In the genomic region with DNA sequence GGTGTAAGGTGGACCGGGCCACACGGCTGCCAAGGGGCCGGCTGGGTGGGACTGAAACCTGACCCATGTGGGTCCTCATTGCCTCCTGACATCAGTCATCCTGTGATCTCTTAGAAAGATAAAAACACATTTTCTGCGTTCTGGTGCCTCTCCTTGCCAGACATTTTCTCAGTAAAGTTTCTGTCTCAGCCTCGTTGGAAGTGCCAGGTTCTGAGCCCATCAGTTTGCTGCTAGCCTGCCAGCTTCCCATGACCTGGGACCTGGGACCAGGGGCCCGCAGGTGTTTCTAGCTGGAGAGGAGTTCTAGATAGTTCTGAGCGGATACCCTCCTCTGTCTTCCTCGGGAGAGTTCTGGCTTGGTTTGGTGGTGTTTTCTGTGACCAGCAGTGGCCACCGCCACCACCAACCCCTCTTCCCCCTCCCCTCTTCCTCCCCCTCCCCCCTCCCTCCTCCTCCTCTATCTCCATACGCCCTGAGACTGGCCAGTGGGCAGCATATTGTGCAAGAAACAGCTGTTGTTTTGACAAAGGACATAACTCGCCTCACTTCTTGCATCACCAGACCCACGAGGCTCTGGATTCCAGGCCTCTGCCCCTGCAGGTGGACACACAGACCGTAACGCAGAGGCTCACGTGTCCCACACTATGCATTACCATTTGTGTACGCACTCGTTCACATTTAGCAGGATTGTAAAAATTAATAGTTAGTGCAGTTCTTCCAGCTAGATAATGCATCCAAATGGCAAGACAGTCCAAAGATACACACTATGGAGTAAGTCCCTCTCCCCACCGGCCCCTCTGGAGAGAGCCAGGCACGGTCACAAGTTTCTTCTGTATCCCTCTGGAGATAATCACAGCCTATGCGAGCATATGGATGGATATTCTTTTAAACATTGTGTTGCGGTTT, we compare ENCODE assay signal across 13 cellular contexts.
DNase-seq lines count a peak whose midpoint lies in the region; ATAC-seq and TF ChIP-seq lines count a peak whose summit lies in the region.
"Had no signal": no experiment of that assay in that cellular context is flagged by ENCODE, and none has a peak within 500 bp of the region (broad histone marks: within the 10 kb centered on the region; RNA-seq: fewer than 3 reads in every experiment).

No MANE protein-coding gene starts in this region.

- H3K4me3 ChIP-seq in ascending aorta (no peak overlapping the region), trophoblast cell (ENCODE audit: low read depth, low read length) (no peak overlapping the region)
- H3K4me3 ChIP-seq: SJSA1, suprapubic skin had no signal

- peaks cover 22 to 53% of the 10 kb centered on the region in 2 donors for H3K36me3 Mint-ChIP-seq in CD14-positive monocyte
- H3K36me3 Mint-ChIP-seq in activated T-cell treated with anti-CD3 and anti-CD28 coated beads, Interleukin-2, amount 50 U/mL, for 24 hours (ENCODE audit: low read depth): peaks cover 18% of the 10 kb centered on the region

- H3K9ac ChIP-seq in trophoblast cell (ENCODE audit: low read length): no peak overlapping the region

- H3K4me1 Mint-ChIP-seq in CD14-positive monocyte: peaks cover 26% of the 10 kb centered on the region
- H3K4me1 Mint-ChIP-seq in activated T-cell treated with anti-CD3 and anti-CD28 coated beads, Interleukin-2, amount 50 U/mL, for 24 hours (ENCODE audit: low read depth): peaks cover 12% of the 10 kb centered on the region

- no peaks in the 10 kb centered on the region for H3K27me3 ChIP-seq in ascending aorta
- no peaks in the 10 kb centered on the region for H3K27me3 ChIP-seq in trophoblast cell (ENCODE audit: insufficient read depth, low read length)
- H3K27me3 ChIP-seq: SJSA1, suprapubic skin had no signal

- H3K14ac ChIP-seq in trophoblast cell (ENCODE audit: low read length): no peak overlapping the region

- no peak overlapping the region for H4K12ac ChIP-seq in trophoblast cell (ENCODE audit: low read depth, low read length)

- H3K27ac Mint-ChIP-seq in CD14-positive monocyte: peak overlapping the region; percentile 72 to 92 (median 82)
- no peak overlapping the region for H3K27ac Mint-ChIP-seq in activated T-cell treated with anti-CD3 and anti-CD28 coated beads, Interleukin-2, amount 50 U/mL, for 24 hours

- H2BK5ac ChIP-seq in trophoblast cell (ENCODE audit: low read depth, low read length, poor library complexity): no peak overlapping the region

- H3K36me3 ChIP-seq in ascending aorta (peaks cover 9 to 13% of the 10 kb centered on the region in 2 donors), trophoblast cell (ENCODE audit: control insufficient read depth in 1 of 2, insufficient read depth in 2 of 2, low read length in 2 of 2) (peaks cover 10 to 14% of the 10 kb centered on the region in 2 experiments)

- no peak overlapping the region for H3K18ac ChIP-seq in trophoblast cell (ENCODE audit: low read length)

- peaks cover 0 to 1% (median 0%) of the 10 kb centered on the region in 7 donors for H3K9me3 Mint-ChIP-seq in CD14-positive monocyte
- H3K9me3 Mint-ChIP-seq in activated T-cell treated with anti-CD3 and anti-CD28 coated beads, Interleukin-2, amount 50 U/mL, for 24 hours: no peaks in the 10 kb centered on the region

- peaks cover 2% of the 10 kb centered on the region for H3K79me2 ChIP-seq in trophoblast cell (ENCODE audit: control insufficient read depth, insufficient read depth, low read length, poor library complexity)

- ATAC-seq in left ventricle myocardium superior: peak; percentile 63

- no peak overlapping the region for H2BK120ac ChIP-seq in trophoblast cell (ENCODE audit: insufficient read depth, low read length, poor library complexity)

- no CpG with 5 or more reads among the region's 21 CpGs for WGBS in trophoblast cell (ENCODE audit: extremely low coverage, insufficient coverage, insufficient read length)

- H3K9me3 ChIP-seq in ascending aorta: no peaks in the 10 kb centered on the region
- H3K9me3 ChIP-seq in trophoblast cell (ENCODE audit: insufficient read depth, low read depth, low read length): no peaks in the 10 kb centered on the region
- H3K9me3 ChIP-seq: SJSA1, suprapubic skin had no signal

- H3K23ac ChIP-seq in trophoblast cell (ENCODE audit: low read length): no peak overlapping the region

- peak; percentile 56 for DNase-seq in CD14-positive monocyte (ENCODE audit: low spot score)
- no peak for DNase-seq in ascending aorta (ENCODE audit: low spot score in 2 of 2)
- DNase-seq in left ventricle myocardium superior: peak; percentile 68
- peak; percentile 88 to 91 for DNase-seq in trophoblast cell
- no peak for DNase-seq in activated CD8-positive, alpha-beta memory T cell treated with anti-CD3 and anti-CD28 coated beads for 24 hours
- DNase-seq in T-helper 1 cell: no peak
- DNase-seq in activated T-cell treated with anti-CD3 and anti-CD28 coated beads, Interleukin-2, amount 50 U/mL, for 24 hours: no peak
- DNase-seq in activated effector memory CD4-positive, alpha-beta T cell treated with anti-CD3 and anti-CD28 coated beads, Interleukin-2, amount 50 U/mL, for 16 hours: no peak
- DNase-seq: cortex of kidney; NCI-H1694; stimulated activated CD4-positive, alpha-beta T cell treated with anti-CD3 and anti-CD28 coated beads, Interleukin-1b, Interleukin-23, amount 100 ng/mL, for 48 hours had no signal

- peak overlapping the region; percentile 44 to 53 for H3K27ac ChIP-seq in ascending aorta
- no peak overlapping the region for H3K27ac ChIP-seq in trophoblast cell (ENCODE audit: low read depth, low read length)
- H3K27ac ChIP-seq: SJSA1, suprapubic skin had no signal

- H3K4me3 Mint-ChIP-seq in CD14-positive monocyte: no peak overlapping the region
- H3K4me3 Mint-ChIP-seq in activated T-cell treated with anti-CD3 and anti-CD28 coated beads, Interleukin-2, amount 50 U/mL, for 24 hours: no peak overlapping the region

- no peaks in the 10 kb centered on the region for H3K79me1 ChIP-seq in trophoblast cell (ENCODE audit: low read length)

- H2BK12ac ChIP-seq in trophoblast cell (ENCODE audit: low read length): no peak overlapping the region

- no peak overlapping the region for H2AK5ac ChIP-seq in trophoblast cell (ENCODE audit: low read length)

- no peak overlapping the region for H2AFZ ChIP-seq in trophoblast cell (ENCODE audit: insufficient read depth, low read length, poor library complexity)

- no peak overlapping the region for H4K91ac ChIP-seq in trophoblast cell (ENCODE audit: low read depth, low read length)

- H4K8ac ChIP-seq in trophoblast cell (ENCODE audit: low read depth, low read length): no peak overlapping the region

- no peaks in the 10 kb centered on the region for H3K27me3 Mint-ChIP-seq in CD14-positive monocyte (ENCODE audit: low read depth in 3 of 3)
- no peaks in the 10 kb centered on the region for H3K27me3 Mint-ChIP-seq in activated T-cell treated with anti-CD3 and anti-CD28 coated beads, Interleukin-2, amount 50 U/mL, for 24 hours

- intact Hi-C loops in CD14-positive monocyte (cut with micrococcal nuclease) (no loop called here), ascending aorta (cut with DNase I) (no loop called here), left ventricle myocardium superior (cut with micrococcal nuclease) (no loop called here)

- H3K4ac ChIP-seq in trophoblast cell (ENCODE audit: low read depth, low read length): no peak overlapping the region

- H3K4me1 ChIP-seq in ascending aorta (peaks cover 2 to 13% of the 10 kb centered on the region in 2 donors), trophoblast cell (ENCODE audit: control insufficient read depth in 1 of 2, insufficient read depth in 2 of 2, low read length in 2 of 2) (peaks cover 8 to 10% of the 10 kb centered on the region in 2 experiments)
- H3K4me1 ChIP-seq: SJSA1, suprapubic skin had no signal

- no peak for TF ChIP-seq CTCF in CD14-positive monocyte (IDR thresholded peaks at IDR 0.05)
- no peak for TF ChIP-seq CTCF in ascending aorta (IDR thresholded peaks at IDR 0.05)

- no peak overlapping the region for H3K4me2 ChIP-seq in trophoblast cell (ENCODE audit: low read length)

Comparison
In these comparisons a context has a peak if more than half of its experiments do, and no peak if none do; other contexts are left out.
1. DNase-seq: peak in CD14-positive monocyte (single experiment), left ventricle myocardium superior (single experiment) and trophoblast cell (2 of 2); none in ascending aorta (0 of 2), activated CD8-positive, alpha-beta memory T cell treated with anti-CD3 and anti-CD28 coated beads for 24 hours (single experiment), T-helper 1 cell (0 of 5), activated T-cell treated with anti-CD3 and anti-CD28 coated beads, Interleukin-2, amount 50 U/mL, for 24 hours (single experiment) and activated effector memory CD4-positive, alpha-beta T cell treated with anti-CD3 and anti-CD28 coated beads, Interleukin-2, amount 50 U/mL, for 16 hours (single experiment).